ENCODE assay signal across 8 cellular contexts in the genomic region with DNA sequence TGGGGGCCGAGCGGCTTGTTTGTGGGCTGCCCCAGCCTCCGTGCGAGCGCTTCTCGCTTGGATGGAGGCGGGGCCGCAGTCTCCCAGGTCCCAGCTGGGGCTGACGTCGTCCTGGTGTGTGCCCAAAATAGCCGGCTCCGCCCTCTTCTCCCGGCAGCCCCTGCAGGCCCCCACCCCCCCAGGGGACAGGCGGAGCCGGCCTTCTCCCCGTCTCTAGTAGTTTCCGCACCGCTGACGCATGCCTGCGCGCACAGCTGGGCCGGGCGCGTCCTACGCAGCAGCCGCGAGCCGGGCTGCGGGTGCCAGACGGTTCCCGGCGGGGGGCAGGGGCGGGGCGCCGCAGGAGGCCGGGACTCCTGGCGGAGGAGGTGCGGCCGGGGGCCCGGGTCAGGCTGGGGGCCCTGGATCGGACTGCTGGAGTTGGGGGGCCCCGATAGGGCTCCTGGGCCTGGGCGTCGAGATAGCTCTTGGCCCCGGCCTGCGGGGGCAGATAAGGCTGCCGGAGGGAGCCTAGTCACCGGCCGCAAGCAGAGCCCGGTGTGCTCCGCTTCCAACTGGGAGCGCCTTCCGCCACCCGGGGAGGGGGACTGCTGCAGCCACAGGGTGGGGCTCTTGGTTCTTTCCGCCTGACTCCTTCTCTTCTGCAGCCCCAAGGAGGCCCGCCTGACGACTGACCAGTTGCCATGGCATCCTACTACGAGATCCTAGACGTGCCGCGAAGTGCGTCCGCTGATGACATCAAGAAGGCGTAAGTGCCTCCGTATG. TPM values are rescaled to one million over a fixed set of nuclear protein-coding genes. Genes with fewer than 3 reads are reported as not detected.
DNase-seq lines count a peak whose midpoint lies in the region; ATAC-seq and TF ChIP-seq lines count a peak whose summit lies in the region.

A gene (plus strand): TSS at position 216 of the 765 bp plus-strand sequence. CDS start 468 bp downstream, at position 684.

- peak within 1 kb of the TSS; percentile 88 for H3K4me3 ChIP-seq in upper lobe of right lung

- TF ChIP-seq CTCF in GM13977 (IDR thresholded peaks at IDR 0.05; ENCODE audit: extremely low read depth, insufficient read depth, missing control alignments) (peak; percentile 7), upper lobe of right lung (IDR thresholded peaks at IDR 0.05) (peak; percentile 7)

- H3K36me3 Mint-ChIP-seq in T-helper 1 cell treated with Interleukin-12 subunit alpha and Interleukin-12 subunit beta and Interleukin-4 antibody, amounts not matched to agents 30 μg/mL and 1 μg/mL, for 36 hours (ENCODE audit: low read depth): peaks cover 13% of the 10 kb centered on the region

- DNase-seq in GM13977 (ENCODE audit: low spot score) (peak; percentile 100), NCI-H1694 (lab: John Stamatoyannopoulos, UW) (peak; percentile 96), amniotic stem cell (lab: John Stamatoyannopoulos, UW) (peak; percentile 98), left cardiac atrium (peak; percentile 99), posterior vena cava (ENCODE audit: low spot score) (peak; percentile 100), upper lobe of right lung (peak; percentile 99)

- H3K27ac ChIP-seq in upper lobe of right lung: peak within 1 kb of the TSS; percentile 99

- no peaks in the 10 kb centered on the region for H3K9me3 Mint-ChIP-seq in T-helper 1 cell treated with Interleukin-12 subunit alpha and Interleukin-12 subunit beta and Interleukin-4 antibody, amounts not matched to agents 30 μg/mL and 1 μg/mL, for 36 hours

- H3K4me1 Mint-ChIP-seq in T-helper 1 cell treated with Interleukin-12 subunit alpha and Interleukin-12 subunit beta and Interleukin-4 antibody, amounts not matched to agents 30 μg/mL and 1 μg/mL, for 36 hours (ENCODE audit: low read depth): peaks cover 35% of the 10 kb centered on the region

- no peaks in the 10 kb centered on the region for H3K9me3 ChIP-seq in upper lobe of right lung

- H3K27me3 Mint-ChIP-seq in T-helper 1 cell treated with Interleukin-12 subunit alpha and Interleukin-12 subunit beta and Interleukin-4 antibody, amounts not matched to agents 30 μg/mL and 1 μg/mL, for 36 hours (ENCODE audit: low read depth): peaks cover 4% of the 10 kb centered on the region

- H3K27ac Mint-ChIP-seq in T-helper 1 cell treated with Interleukin-12 subunit alpha and Interleukin-12 subunit beta and Interleukin-4 antibody, amounts not matched to agents 30 μg/mL and 1 μg/mL, for 36 hours: peak within 1 kb of the TSS; percentile 99

- peak within 1 kb of the TSS; percentile 98 for H3K4me3 Mint-ChIP-seq in T-helper 1 cell treated with Interleukin-12 subunit alpha and Interleukin-12 subunit beta and Interleukin-4 antibody, amounts not matched to agents 30 μg/mL and 1 μg/mL, for 36 hours

- H3K36me3 ChIP-seq in upper lobe of right lung: peaks cover 40% of the 10 kb centered on the region

- no peaks in the 10 kb centered on the region for H3K27me3 ChIP-seq in upper lobe of right lung

- H3K4me1 ChIP-seq in upper lobe of right lung: peaks cover 20% of the 10 kb centered on the region

- ATAC-seq in HG02884 (IDR thresholded peaks at IDR 0.05; ENCODE audit: unreplicated experiment) (peak; percentile 81), left cardiac atrium (peak; percentile 95 to 98), upper lobe of right lung (peak; percentile 96)

- in situ Hi-C loops in GM13977 (cut with MboI; ENCODE audit: low pct_unique_long_range_greater_than_20kb, low sequenced_read_pairs, unreplicated experiment): no loop called here

- intact Hi-C loops in left cardiac atrium (cut with DNase I) (loop anchor here in 1 of 2 donors (2.0 kb wide), 1 partner anchor 15 kb away; no protein-coding TSS in a partner anchor), posterior vena cava (cut with DNase I) (loop anchor here in 1 of 2 donors (2.0 kb wide), 1 partner anchor 15 kb away; no protein-coding TSS in a partner anchor), upper lobe of right lung (cut with DNase I) (no loop called here)

RNA-seq across cellular contexts. Expression of the gene that starts here (rescaled TPM):
- total RNA-seq in left cardiac atrium (10 to 100 TPM; 43.7 to 63.6 TPM), posterior vena cava (10 to 100 TPM; 42.0 to 45.7 TPM), upper lobe of right lung (79.4 TPM)

Comparison
In these comparisons a context has a peak if more than half of its experiments do, and no peak if none do; other contexts are left out.
1. Peak in every context shown above with its lines: DNase-seq, ATAC-seq, H3K4me3 ChIP-seq and H3K27ac ChIP-seq.